ENCODE assay signal across 29 cellular contexts in genomic region chrX:79100791-79101484, GRCh38. TPM values are rescaled to one million over a fixed set of nuclear protein-coding genes. Genes with fewer than 3 reads are reported as not detected.
DNase-seq lines count a peak whose midpoint lies in the region; ATAC-seq and TF ChIP-seq lines count a peak whose summit lies in the region.
"Had no signal": no experiment of that assay in that cellular context is flagged by ENCODE, and none has a peak within 500 bp of the region (broad histone marks: within the 10 kb centered on the region; RNA-seq: fewer than 3 reads in every experiment).

No MANE protein-coding gene starts in this region.

- H3K36me3 ChIP-seq in CD8-positive, alpha-beta T cell (ENCODE audit: insufficient read depth, low read length) = no peaks in the 10 kb centered on the region
- no peaks in the 10 kb centered on the region for H3K36me3 ChIP-seq in upper lobe of left lung
- H3K36me3 ChIP-seq: gastroesophageal sphincter, sigmoid colon, transverse colon had no signal

- H3K9me3 Mint-ChIP-seq in activated CD8-positive, alpha-beta memory T cell treated with anti-CD3 and anti-CD28 coated beads, Interleukin-2, amount 10 ng/mL, durations not matched to agents 7 days and 5 days (ENCODE audit: low read depth) = no peaks in the 10 kb centered on the region
- no peaks in the 10 kb centered on the region for H3K9me3 Mint-ChIP-seq in CD8-positive, alpha-beta T cell
- H3K9me3 Mint-ChIP-seq in activated CD8-positive, alpha-beta T cell treated with anti-CD3 and anti-CD28 coated beads, Interleukin-2, amount 10 ng/mL, durations not matched to agents 7 days and 5 days (ENCODE audit: insufficient read depth) = peaks cover 7% of the 10 kb centered on the region
- H3K9me3 Mint-ChIP-seq in memory B cell = peaks cover 1% of the 10 kb centered on the region
- H3K9me3 Mint-ChIP-seq: GM23338; natural killer cell treated with Interleukin-12 subunit alpha and Interleukin-12 subunit beta and Interleukin-15 and Interleukin-18, amount 100 ng/mL, for 72 hours had no signal

- TF ChIP-seq POLR2A in upper lobe of left lung (IDR thresholded peaks at IDR 0.05) = no peak

- TF ChIP-seq EP300 in upper lobe of left lung (IDR thresholded peaks at IDR 0.05) = no peak

- no peaks in the 10 kb centered on the region for H3K27me3 Mint-ChIP-seq in activated CD8-positive, alpha-beta memory T cell treated with anti-CD3 and anti-CD28 coated beads, Interleukin-2, amount 10 ng/mL, durations not matched to agents 7 days and 5 days
- no peaks in the 10 kb centered on the region for H3K27me3 Mint-ChIP-seq in CD8-positive, alpha-beta T cell (ENCODE audit: low read depth)
- H3K27me3 Mint-ChIP-seq in activated CD8-positive, alpha-beta T cell treated with anti-CD3 and anti-CD28 coated beads, Interleukin-2, amount 10 ng/mL, durations not matched to agents 7 days and 5 days (ENCODE audit: low read depth) = no peaks in the 10 kb centered on the region
- H3K27me3 Mint-ChIP-seq in memory B cell = no peaks in the 10 kb centered on the region

- H3K4me1 ChIP-seq in CD8-positive, alpha-beta T cell (ENCODE audit: insufficient read depth, low read length) = peaks cover 23% of the 10 kb centered on the region
- H3K4me1 ChIP-seq in upper lobe of left lung = no peaks in the 10 kb centered on the region
- H3K4me1 ChIP-seq: gastroesophageal sphincter, sigmoid colon, transverse colon had no signal

- 56% methylated on average over 1 of the region's 1 CpG; no CpG with 5 or more reads in 1 of the 2 donors for WGBS in upper lobe of left lung, 2 donors

- POLR2A ChIA-PET in CD8-positive, alpha-beta T cell (lab: Charles Lee) = interaction anchor here (1.0 to 1.3 kb wide), 2 partner anchors 44 to 46 kb away, joined by 3 read pairs; no protein-coding TSS in a partner anchor
- POLR2A ChIA-PET in activated CD8-positive, alpha-beta T cell treated with anti-CD3 and anti-CD28 coated beads, Interleukin-2, amount 10 ng/mL, durations not matched to agents 7 days and 5 days (lab: Charles Lee) = no interaction called here

- peaks cover 12% of the 10 kb centered on the region for H3K36me3 Mint-ChIP-seq in activated CD8-positive, alpha-beta memory T cell treated with anti-CD3 and anti-CD28 coated beads, Interleukin-2, amount 10 ng/mL, durations not matched to agents 7 days and 5 days
- no peaks in the 10 kb centered on the region for H3K36me3 Mint-ChIP-seq in CD8-positive, alpha-beta T cell
- H3K36me3 Mint-ChIP-seq in activated CD8-positive, alpha-beta T cell treated with anti-CD3 and anti-CD28 coated beads, Interleukin-2, amount 10 ng/mL, durations not matched to agents 7 days and 5 days (ENCODE audit: low read depth) = peaks cover 19% of the 10 kb centered on the region
- peaks cover 3% of the 10 kb centered on the region for H3K36me3 Mint-ChIP-seq in memory B cell
- H3K36me3 Mint-ChIP-seq: natural killer cell treated with Interleukin-12 subunit alpha and Interleukin-12 subunit beta and Interleukin-15 and Interleukin-18, amount 100 ng/mL, for 72 hours had no signal

- DNase-seq in activated CD8-positive, alpha-beta memory T cell treated with anti-CD3 and anti-CD28 coated beads, Interleukin-2, amount 10 ng/mL, durations not matched to agents 7 days and 5 days = no peak
- no peak for DNase-seq in activated CD8-positive, alpha-beta memory T cell treated with anti-CD3 and anti-CD28 coated beads for 24 hours
- DNase-seq in CD8-positive, alpha-beta T cell = no peak
- no peak for DNase-seq in activated CD8-positive, alpha-beta T cell treated with anti-CD3 and anti-CD28 coated beads, Interleukin-2, amount 10 ng/mL, durations not matched to agents 7 days and 5 days
- DNase-seq in memory B cell (ENCODE audit: low spot score in 2 of 2) (no peak), upper lobe of left lung (no peak), COR-L47 (lab: John Stamatoyannopoulos, UW) (no peak)
- DNase-seq: activated CD4-positive, alpha-beta T cell treated with anti-CD3 and anti-CD28 coated beads for 48 hours; activated CD8-positive, alpha-beta memory T cell treated with anti-CD3 and anti-CD28 coated beads, Interleukin-2, amount 50 U/mL, for 4 hours; activated gamma-delta T cell; AML-193; NCI-H1436 treated with DMSO at 0.1 percent for 48 hours; NCI-H226; NCI-H526 treated with DMSO at 0.1 percent for 48 hours; NK-92 treated with Interleukin-12 subunit alpha and Interleukin-12 subunit beta, amount 100 ng/mL, for 24 hours; occipital lobe; PC-3; sigmoid colon; stimulated activated CD4-positive, alpha-beta T cell treated with anti-CD3 and anti-CD28 coated beads, Interleukin-4, amount 100 ng/mL, for 1 hour; transverse colon had no signal

- no peaks in the 10 kb centered on the region for H3K27me3 ChIP-seq in CD8-positive, alpha-beta T cell (ENCODE audit: insufficient read depth, low read length)
- no peaks in the 10 kb centered on the region for H3K27me3 ChIP-seq in upper lobe of left lung
- H3K27me3 ChIP-seq: gastroesophageal sphincter, sigmoid colon, transverse colon had no signal

- peaks cover 38% of the 10 kb centered on the region for H3K4me1 Mint-ChIP-seq in activated CD8-positive, alpha-beta memory T cell treated with anti-CD3 and anti-CD28 coated beads, Interleukin-2, amount 10 ng/mL, durations not matched to agents 7 days and 5 days
- H3K4me1 Mint-ChIP-seq in CD8-positive, alpha-beta T cell (ENCODE audit: low read depth) = peaks cover 34% of the 10 kb centered on the region
- peaks cover 41% of the 10 kb centered on the region for H3K4me1 Mint-ChIP-seq in activated CD8-positive, alpha-beta T cell treated with anti-CD3 and anti-CD28 coated beads, Interleukin-2, amount 10 ng/mL, durations not matched to agents 7 days and 5 days (ENCODE audit: low read depth)
- peaks cover 11% of the 10 kb centered on the region for H3K4me1 Mint-ChIP-seq in memory B cell
- H3K4me1 Mint-ChIP-seq: GM23338 had no signal

- H3K4me3 ChIP-seq in CD8-positive, alpha-beta T cell (ENCODE audit: low read depth, low read length) = no peak overlapping the region
- no peak overlapping the region for H3K4me3 ChIP-seq in upper lobe of left lung
- H3K4me3 ChIP-seq: gastroesophageal sphincter, GM23338, sigmoid colon, SK-N-MC, transverse colon had no signal

- CTCF ChIA-PET in activated CD8-positive, alpha-beta memory T cell treated with anti-CD3 and anti-CD28 coated beads, Interleukin-2, amount 10 ng/mL, durations not matched to agents 7 days and 5 days (lab: Charles Lee) = no interaction called here
- CTCF ChIA-PET in CD8-positive, alpha-beta T cell (lab: Charles Lee) = no interaction called here
- CTCF ChIA-PET in activated CD8-positive, alpha-beta T cell treated with anti-CD3 and anti-CD28 coated beads, Interleukin-2, amount 10 ng/mL, durations not matched to agents 7 days and 5 days (lab: Charles Lee) = interaction anchor here (1.4 kb wide), 1 partner anchor 33 kb away, joined by 3 read pairs; no protein-coding TSS in a partner anchor

- H3K27ac Mint-ChIP-seq in activated CD8-positive, alpha-beta memory T cell treated with anti-CD3 and anti-CD28 coated beads, Interleukin-2, amount 10 ng/mL, durations not matched to agents 7 days and 5 days = peak overlapping the region; percentile 72
- peak overlapping the region; percentile 83 for H3K27ac Mint-ChIP-seq in CD8-positive, alpha-beta T cell
- H3K27ac Mint-ChIP-seq in activated CD8-positive, alpha-beta T cell treated with anti-CD3 and anti-CD28 coated beads, Interleukin-2, amount 10 ng/mL, durations not matched to agents 7 days and 5 days = no peak overlapping the region
- H3K27ac Mint-ChIP-seq in memory B cell = peak overlapping the region; percentile 56
- H3K27ac Mint-ChIP-seq: GM23338 had no signal

- H3K4me3 Mint-ChIP-seq in activated CD8-positive, alpha-beta memory T cell treated with anti-CD3 and anti-CD28 coated beads, Interleukin-2, amount 10 ng/mL, durations not matched to agents 7 days and 5 days = no peak overlapping the region
- no peak overlapping the region for H3K4me3 Mint-ChIP-seq in CD8-positive, alpha-beta T cell
- H3K4me3 Mint-ChIP-seq in activated CD8-positive, alpha-beta T cell treated with anti-CD3 and anti-CD28 coated beads, Interleukin-2, amount 10 ng/mL, durations not matched to agents 7 days and 5 days = no peak overlapping the region
- H3K4me3 Mint-ChIP-seq in memory B cell = no peak overlapping the region
- H3K4me3 Mint-ChIP-seq: GM23338; natural killer cell treated with Interleukin-12 subunit alpha and Interleukin-12 subunit beta and Interleukin-15 and Interleukin-18, amount 100 ng/mL, for 72 hours had no signal

- ATAC-seq in activated CD8-positive, alpha-beta memory T cell treated with anti-CD3 and anti-CD28 coated beads, Interleukin-2, amount 10 ng/mL, durations not matched to agents 7 days and 5 days = peak; percentile 44
- no peak for ATAC-seq in CD8-positive, alpha-beta T cell
- peak; percentile 32 for ATAC-seq in activated CD8-positive, alpha-beta T cell treated with anti-CD3 and anti-CD28 coated beads, Interleukin-2, amount 10 ng/mL, durations not matched to agents 7 days and 5 days
- ATAC-seq in memory B cell (ENCODE audit: low read depth) = no peak
- ATAC-seq in upper lobe of left lung (ENCODE audit: low FRiP score in 2 of 2) = no peak
- no peak for ATAC-seq in GM21576 (IDR thresholded peaks at IDR 0.05; ENCODE audit: unreplicated experiment)
- ATAC-seq: gastroesophageal sphincter; GM23338; natural killer cell treated with Interleukin-12 subunit alpha and Interleukin-12 subunit beta and Interleukin-15 and Interleukin-18, amount 100 ng/mL, for 72 hours; PC-3 had no signal

- H3K9me3 ChIP-seq in CD8-positive, alpha-beta T cell (ENCODE audit: low read length) = no peaks in the 10 kb centered on the region
- H3K9me3 ChIP-seq in upper lobe of left lung = no peaks in the 10 kb centered on the region
- H3K9me3 ChIP-seq: gastroesophageal sphincter, sigmoid colon, transverse colon had no signal

- no peak overlapping the region for H3K27ac ChIP-seq in CD8-positive, alpha-beta T cell (ENCODE audit: low read depth, low read length)
- no peak overlapping the region for H3K27ac ChIP-seq in upper lobe of left lung
- H3K27ac ChIP-seq: gastroesophageal sphincter, sigmoid colon, SK-N-MC, transverse colon had no signal

- TF ChIP-seq CTCF in CD8-positive, alpha-beta T cell (IDR thresholded peaks at IDR 0.05) = no peak
- no peak for TF ChIP-seq CTCF in upper lobe of left lung (IDR thresholded peaks at IDR 0.05)

- intact Hi-C loops in CD8-positive, alpha-beta T cell (cut with DNase I, micrococcal nuclease) = no loop called here

RNA-seq across cellular contexts. Expression of gene GPR174, which starts 43.5 kb away (rescaled TPM):
- 10 to 100 TPM; 48.0 to 76.9 TPM for total RNA-seq in activated CD8-positive, alpha-beta memory T cell treated with anti-CD3 and anti-CD28 coated beads, Interleukin-2, amount 10 ng/mL, durations not matched to agents 7 days and 5 days
- total RNA-seq in CD8-positive, alpha-beta T cell = 10 to 100 TPM; 34.9 to 36.5 TPM
- total RNA-seq in activated CD8-positive, alpha-beta T cell treated with anti-CD3 and anti-CD28 coated beads, Interleukin-2, amount 10 ng/mL, durations not matched to agents 7 days and 5 days = 10 to 100 TPM; 19.8 to 20.0 TPM
- 1 to 10 TPM in 4 of 6 donors, under 1 TPM in 2; 0.72 to 3.4 (median 1.3) TPM for total RNA-seq in upper lobe of left lung
- total RNA-seq: endothelial cell of umbilical vein, fibroblast of lung, GM23338, kidney epithelial cell, occipital lobe, PC-3, pulmonary artery endothelial cell had no signal

Comparison
In these comparisons a context has a peak if more than half of its experiments do, and no peak if none do; other contexts are left out.
1. ATAC-seq: peak in activated CD8-positive, alpha-beta memory T cell treated with anti-CD3 and anti-CD28 coated beads, Interleukin-2, amount 10 ng/mL, durations not matched to agents 7 days and 5 days (single experiment) and activated CD8-positive, alpha-beta T cell treated with anti-CD3 and anti-CD28 coated beads, Interleukin-2, amount 10 ng/mL, durations not matched to agents 7 days and 5 days (single experiment); none in CD8-positive, alpha-beta T cell (single experiment), memory B cell (single experiment), upper lobe of left lung (0 of 2) and GM21576 (single experiment).
2. RNA of gene GPR174, which starts 43.5 kb away (total RNA-seq): 48.0 to 76.9 TPM in activated CD8-positive, alpha-beta memory T cell treated with anti-CD3 and anti-CD28 coated beads, Interleukin-2, amount 10 ng/mL, durations not matched to agents 7 days and 5 days, 34.9 to 36.5 TPM in CD8-positive, alpha-beta T cell and 19.8 to 20.0 TPM in activated CD8-positive, alpha-beta T cell treated with anti-CD3 and anti-CD28 coated beads, Interleukin-2, amount 10 ng/mL, durations not matched to agents 7 days and 5 days; 0.72 to 3.4 TPM in upper lobe of left lung; every median in the first group is over 4 times any median in the second.